In genomic region chr5:85515588-85515987, GRCh38 we compare ENCODE assay signal across 29 cellular contexts.
"Had no signal": no experiment of that assay in that cellular context is flagged by ENCODE, and none has a peak within 500 bp of the region (broad histone marks: within the 10 kb centered on the region; RNA-seq: fewer than 3 reads in every experiment).

No MANE protein-coding gene starts in this region.

- FAIRE-seq: urothelium cell line had no signal

- H3K27me3 Mint-ChIP-seq: naive thymus-derived CD8-positive, alpha-beta T cell; natural killer cell treated with Interleukin-12 subunit alpha and Interleukin-12 subunit beta and Interleukin-15 and Interleukin-18, amount 100 ng/mL, for 72 hours; progenitor cell of endocrine pancreas; stimulated activated naive B cell treated with anti-CD40 and anti-IgM and Interleukin-4, amounts not matched to agents 10 μg/mL and 1 μg/mL and 100 μg/mL, for 72 hours; stimulated activated naive CD8-positive, alpha-beta T cell treated with anti-CD3 and anti-CD28 coated beads, Interleukin-15, Interleukin-2, amounts not matched to agents 100 ng/mL and 50 ng/mL, for 24 hours had no signal

- H3K9me3 ChIP-seq: ovary, psoas muscle, thoracic aorta, thyroid gland, tibial nerve, upper lobe of left lung, vagina had no signal

- H3K4me1 Mint-ChIP-seq: naive thymus-derived CD8-positive, alpha-beta T cell; nephron progenitor cell; neural crest cell; stimulated activated effector memory CD8-positive, alpha-beta T cell treated with anti-CD3 and anti-CD28 coated beads, Interleukin-12 subunit alpha, Interleukin-12 subunit beta, amount 100 ng/mL, for 72 hours; stimulated activated naive B cell treated with anti-CD40 and anti-IgM and Interleukin-4, amounts not matched to agents 10 μg/mL and 1 μg/mL and 100 μg/mL, for 72 hours had no signal

- DNase-seq: naive thymus-derived CD8-positive, alpha-beta T cell; nephron progenitor cell; occipital lobe; ovary; posterior cingulate gyrus; psoas muscle; right cardiac atrium; stimulated activated CD4-positive, alpha-beta T cell treated with anti-CD3 and anti-CD28 coated beads, Interleukin-15, amount 100 ng/mL, for 24 hours; stimulated activated CD4-positive, alpha-beta T cell treated with anti-CD3 and anti-CD28 coated beads, Interleukin-2, amount 100 ng/mL, for 24 hours; stimulated activated CD4-positive, alpha-beta T cell treated with anti-CD3 and anti-CD28 coated beads, Interleukin-2, amount 100 ng/mL, for 48 hours; stimulated activated CD4-positive, alpha-beta T cell treated with anti-CD3 and anti-CD28 coated beads, Interleukin-4, amount 100 ng/mL, for 24 hours; stimulated activated naive B cell treated with anti-CD40 and anti-IgM and Interleukin-4, amounts not matched to agents 10 μg/mL and 1 μg/mL and 100 μg/mL, for 72 hours; stimulated activated naive CD4-positive, alpha-beta T cell treated with Interleukin-2 at 50 U/mL for 16 hours; stomach; thyroid gland; trophoblast cell; upper lobe of left lung had no signal

- H3K27ac ChIP-seq: ovary, parathyroid adenoma, psoas muscle, skin epidermis, stomach, thoracic aorta, thyroid gland, tibial nerve, upper lobe of left lung, vagina had no signal

- H3K4me1 ChIP-seq: parathyroid adenoma, psoas muscle, stomach, thyroid gland, tibial nerve, upper lobe of left lung, vagina had no signal

- H3K36me3 Mint-ChIP-seq: naive thymus-derived CD8-positive, alpha-beta T cell; stimulated activated effector memory CD8-positive, alpha-beta T cell treated with anti-CD3 and anti-CD28 coated beads, Interleukin-12 subunit alpha, Interleukin-12 subunit beta, amount 100 ng/mL, for 72 hours; stimulated activated naive B cell treated with anti-CD40 and anti-IgM and Interleukin-4, amounts not matched to agents 10 μg/mL and 1 μg/mL and 100 μg/mL, for 72 hours had no signal

- ATAC-seq: naive thymus-derived CD8-positive, alpha-beta T cell; natural killer cell treated with Interleukin-12 subunit alpha and Interleukin-12 subunit beta and Interleukin-15 and Interleukin-18, amount 100 ng/mL, for 72 hours; psoas muscle; right cardiac atrium; sciatic nerve; stimulated activated effector memory CD8-positive, alpha-beta T cell treated with anti-CD3 and anti-CD28 coated beads, Interleukin-12 subunit alpha, Interleukin-12 subunit beta, amount 100 ng/mL, for 72 hours; stimulated activated naive B cell treated with anti-CD40 and anti-IgM and Interleukin-4, amounts not matched to agents 10 μg/mL and 1 μg/mL and 100 μg/mL, for 72 hours had no signal

- H3K9ac ChIP-seq: parathyroid adenoma had no signal

- H2AFZ ChIP-seq: parathyroid adenoma had no signal

- H3K4me3 ChIP-seq: ovary, psoas muscle, skin epidermis, stomach, thoracic aorta, thyroid gland, tibial nerve, upper lobe of left lung, vagina had no signal

- H3K4me3 Mint-ChIP-seq: naive thymus-derived CD8-positive, alpha-beta T cell; natural killer cell treated with Interleukin-12 subunit alpha and Interleukin-12 subunit beta and Interleukin-15 and Interleukin-18, amount 100 ng/mL, for 72 hours; nephron progenitor cell; neural crest cell; stimulated activated effector memory CD8-positive, alpha-beta T cell treated with anti-CD3 and anti-CD28 coated beads, Interleukin-12 subunit alpha, Interleukin-12 subunit beta, amount 100 ng/mL, for 72 hours; stimulated activated naive B cell treated with anti-CD40 and anti-IgM and Interleukin-4, amounts not matched to agents 10 μg/mL and 1 μg/mL and 100 μg/mL, for 72 hours; stimulated activated naive CD8-positive, alpha-beta T cell treated with anti-CD3 and anti-CD28 coated beads, Interleukin-15, Interleukin-2, amounts not matched to agents 100 ng/mL and 50 ng/mL, for 24 hours had no signal

- H3K27ac Mint-ChIP-seq: naive thymus-derived CD8-positive, alpha-beta T cell; natural killer cell treated with Interleukin-12 subunit alpha and Interleukin-12 subunit beta and Interleukin-15 and Interleukin-18, amount 100 ng/mL, for 72 hours; nephron progenitor cell; progenitor cell of endocrine pancreas; stimulated activated effector memory CD8-positive, alpha-beta T cell treated with anti-CD3 and anti-CD28 coated beads, Interleukin-12 subunit alpha, Interleukin-12 subunit beta, amount 100 ng/mL, for 72 hours; stimulated activated naive B cell treated with anti-CD40 and anti-IgM and Interleukin-4, amounts not matched to agents 10 μg/mL and 1 μg/mL and 100 μg/mL, for 72 hours; stimulated activated naive CD8-positive, alpha-beta T cell treated with anti-CD3 and anti-CD28 coated beads, Interleukin-15, Interleukin-2, amounts not matched to agents 100 ng/mL and 50 ng/mL, for 24 hours had no signal

- H3K9me3 Mint-ChIP-seq: nephron progenitor cell had no signal

- H3K79me2 ChIP-seq: parathyroid adenoma had no signal

- H3K27me3 ChIP-seq: ovary, stomach, thyroid gland, tibial nerve, upper lobe of left lung, vagina had no signal

- H3K36me3 ChIP-seq: ovary, stomach, thoracic aorta, thyroid gland, tibial nerve, upper lobe of left lung, vagina had no signal
